In the genomic region with DNA sequence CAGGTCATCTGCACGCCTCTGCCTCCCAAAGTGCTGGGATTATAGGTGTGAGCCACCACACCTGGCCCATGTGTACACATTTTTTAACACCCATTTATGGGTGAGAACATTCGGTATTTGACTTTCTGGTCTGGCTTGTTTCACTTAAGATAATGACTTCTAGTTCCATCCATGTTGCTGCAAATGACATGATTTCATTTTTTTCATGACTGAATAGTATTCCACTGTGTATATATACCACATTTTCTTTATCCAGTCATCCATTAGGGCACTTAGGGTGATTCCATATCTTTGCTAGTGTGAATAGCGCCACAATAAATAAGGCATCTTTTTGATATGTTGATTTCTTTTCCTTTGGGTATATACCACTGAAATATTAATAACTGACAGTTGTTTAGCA, we compare ENCODE assay signal across 1 cellular context.
TF ChIP-seq lines count a peak whose summit lies in the region.

No MANE protein-coding gene starts in this region.

TF ChIP-seq in K562, 482 proteins besides CTCF, POLR2A, EP300 and RAD21:
- 0 out of 2 replicates have a peak, but pooled peaks have one; percentile 13 for TF ChIP-seq ZNF121 (CRISPR knock-in tag; conservative IDR thresholded peaks at IDR 0.05)
- TF ChIP-seq, protein P1, sequence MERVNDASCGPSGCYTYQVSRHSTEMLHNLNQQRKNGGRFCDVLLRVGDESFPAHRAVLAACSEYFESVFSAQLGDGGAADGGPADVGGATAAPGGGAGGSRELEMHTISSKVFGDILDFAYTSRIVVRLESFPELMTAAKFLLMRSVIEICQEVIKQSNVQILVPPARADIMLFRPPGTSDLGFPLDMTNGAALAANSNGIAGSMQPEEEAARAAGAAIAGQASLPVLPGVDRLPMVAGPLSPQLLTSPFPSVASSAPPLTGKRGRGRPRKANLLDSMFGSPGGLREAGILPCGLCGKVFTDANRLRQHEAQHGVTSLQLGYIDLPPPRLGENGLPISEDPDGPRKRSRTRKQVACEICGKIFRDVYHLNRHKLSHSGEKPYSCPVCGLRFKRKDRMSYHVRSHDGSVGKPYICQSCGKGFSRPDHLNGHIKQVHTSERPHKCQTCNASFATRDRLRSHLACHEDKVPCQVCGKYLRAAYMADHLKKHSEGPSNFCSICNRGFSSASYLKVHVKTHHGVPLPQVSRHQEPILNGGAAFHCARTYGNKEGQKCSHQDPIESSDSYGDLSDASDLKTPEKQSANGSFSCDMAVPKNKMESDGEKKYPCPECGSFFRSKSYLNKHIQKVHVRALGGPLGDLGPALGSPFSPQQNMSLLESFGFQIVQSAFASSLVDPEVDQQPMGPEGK (CRISPR knock-in tag; IDR thresholded peaks at IDR 0.05; ENCODE audit: borderline replicate concordance), result no peak
- peak; percentile 86 for TF ChIP-seq ZNF146 (CRISPR knock-in tag; IDR thresholded peaks at IDR 0.05; ENCODE audit: unreplicated experiment)
TF ChIP-seq in K562: peak in this region for 2.
